In the genomic region with DNA sequence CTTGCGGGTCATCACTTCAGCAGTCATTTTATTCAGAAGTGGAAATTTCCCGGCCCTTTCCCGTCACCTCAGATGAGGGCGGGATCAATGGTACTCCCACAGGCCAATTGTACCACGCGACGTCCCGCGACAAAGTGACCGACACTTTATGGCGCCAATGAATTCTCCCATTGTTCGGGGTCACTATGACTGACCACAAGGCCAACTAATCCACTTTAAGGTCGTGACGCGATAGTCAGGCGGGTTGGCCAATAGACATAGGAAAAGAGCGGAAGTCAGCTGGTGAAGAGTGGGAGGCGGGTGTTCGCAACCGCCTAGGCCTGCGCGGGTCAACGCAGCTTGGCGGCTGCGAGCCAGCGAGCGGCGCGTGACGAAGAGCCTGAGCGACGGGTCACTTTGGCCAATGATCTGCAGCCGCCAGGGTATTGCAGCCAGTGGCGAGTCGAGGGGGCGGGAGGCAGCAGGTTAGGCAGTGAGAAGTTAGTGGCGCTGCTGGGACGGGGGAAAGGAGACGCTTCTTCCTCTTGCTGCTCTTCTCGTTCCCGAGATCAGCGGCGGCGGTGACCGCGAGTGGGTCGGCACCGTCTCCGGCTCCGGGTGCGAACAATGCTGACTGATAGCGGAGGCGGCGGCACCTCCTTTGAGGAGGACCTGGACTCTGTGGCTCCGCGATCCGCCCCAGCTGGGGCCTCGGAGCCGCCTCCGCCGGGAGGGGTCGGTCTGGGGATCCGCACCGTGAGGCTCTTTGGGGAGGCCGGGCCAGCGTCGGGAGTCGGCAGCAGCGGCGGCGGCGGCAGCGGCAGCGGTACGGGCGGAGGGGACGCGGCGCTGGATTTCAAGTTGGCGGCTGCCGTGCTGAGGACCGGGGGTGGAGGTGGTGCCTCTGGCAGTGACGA, we compare ENCODE assay signal across 8 cellular contexts. TPM values are rescaled to one million over a fixed set of nuclear protein-coding genes. Genes with fewer than 3 reads are reported as not detected.
A peak's percentile ranks its signal among the peaks of the same experiment; 100 is the strongest.
DNase-seq lines count a peak whose midpoint lies in the region; ATAC-seq and TF ChIP-seq lines count a peak whose summit lies in the region.

A gene with protein sequence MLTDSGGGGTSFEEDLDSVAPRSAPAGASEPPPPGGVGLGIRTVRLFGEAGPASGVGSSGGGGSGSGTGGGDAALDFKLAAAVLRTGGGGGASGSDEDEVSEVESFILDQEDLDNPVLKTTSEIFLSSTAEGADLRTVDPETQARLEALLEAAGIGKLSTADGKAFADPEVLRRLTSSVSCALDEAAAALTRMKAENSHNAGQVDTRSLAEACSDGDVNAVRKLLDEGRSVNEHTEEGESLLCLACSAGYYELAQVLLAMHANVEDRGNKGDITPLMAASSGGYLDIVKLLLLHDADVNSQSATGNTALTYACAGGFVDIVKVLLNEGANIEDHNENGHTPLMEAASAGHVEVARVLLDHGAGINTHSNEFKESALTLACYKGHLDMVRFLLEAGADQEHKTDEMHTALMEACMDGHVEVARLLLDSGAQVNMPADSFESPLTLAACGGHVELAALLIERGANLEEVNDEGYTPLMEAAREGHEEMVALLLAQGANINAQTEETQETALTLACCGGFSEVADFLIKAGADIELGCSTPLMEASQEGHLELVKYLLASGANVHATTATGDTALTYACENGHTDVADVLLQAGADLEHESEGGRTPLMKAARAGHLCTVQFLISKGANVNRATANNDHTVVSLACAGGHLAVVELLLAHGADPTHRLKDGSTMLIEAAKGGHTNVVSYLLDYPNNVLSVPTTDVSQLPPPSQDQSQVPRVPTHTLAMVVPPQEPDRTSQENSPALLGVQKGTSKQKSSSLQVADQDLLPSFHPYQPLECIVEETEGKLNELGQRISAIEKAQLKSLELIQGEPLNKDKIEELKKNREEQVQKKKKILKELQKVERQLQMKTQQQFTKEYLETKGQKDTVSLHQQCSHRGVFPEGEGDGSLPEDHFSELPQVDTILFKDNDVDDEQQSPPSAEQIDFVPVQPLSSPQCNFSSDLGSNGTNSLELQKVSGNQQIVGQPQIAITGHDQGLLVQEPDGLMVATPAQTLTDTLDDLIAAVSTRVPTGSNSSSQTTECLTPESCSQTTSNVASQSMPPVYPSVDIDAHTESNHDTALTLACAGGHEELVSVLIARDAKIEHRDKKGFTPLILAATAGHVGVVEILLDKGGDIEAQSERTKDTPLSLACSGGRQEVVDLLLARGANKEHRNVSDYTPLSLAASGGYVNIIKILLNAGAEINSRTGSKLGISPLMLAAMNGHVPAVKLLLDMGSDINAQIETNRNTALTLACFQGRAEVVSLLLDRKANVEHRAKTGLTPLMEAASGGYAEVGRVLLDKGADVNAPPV (N-terminal part only) (plus strand): TSS at position 472 of the 896 bp plus-strand sequence. CDS start 135 bp downstream, at position 607.

- H3K27ac ChIP-seq in colonic mucosa = peak within 1 kb of the TSS; percentile 96
- H3K27ac ChIP-seq in layer of hippocampus (ENCODE audit: low read depth, low read length) = peak within 1 kb of the TSS; percentile 99

- H3K36me3 ChIP-seq in BE2C (peaks cover 17% of the 10 kb centered on the region; the same call in 1 of the 2 replicates), colonic mucosa (no peaks in the 10 kb centered on the region)

- intact Hi-C loops in colonic mucosa (cut with DNase I) = no loop called here

- H3K27me3 ChIP-seq in BE2C (no peaks in the 10 kb centered on the region), colonic mucosa (no peaks in the 10 kb centered on the region), layer of hippocampus (ENCODE audit: control insufficient read depth, insufficient read depth, low read length) (no peaks in the 10 kb centered on the region)

- H3K4me3 ChIP-seq in BE2C (ENCODE audit: low read depth, low read length) (peak within 1 kb of the TSS; percentile 99), colonic mucosa (peak within 1 kb of the TSS; percentile 92)

- peak; percentile 99 for DNase-seq in BE2C
- DNase-seq in GM19240 (ENCODE audit: insufficient read length, low spot score) = peak; percentile 53
- DNase-seq in NCI-H526 (lab: John Stamatoyannopoulos, UW) = peak; percentile 100
- DNase-seq in activated CD4-positive, alpha-beta T cell treated with anti-CD3 and anti-CD28 coated beads for 48 hours = peak; percentile 96
- DNase-seq in colonic mucosa = peak; percentile 99
- peak; percentile 98 for DNase-seq in stimulated activated CD4-positive, alpha-beta T cell treated with anti-CD3 and anti-CD28 coated beads, Interleukin-1b, Interleukin-23, amount 100 ng/mL, for 48 hours

- H3K4me1 ChIP-seq in BE2C = no peaks in the 10 kb centered on the region
- H3K4me1 ChIP-seq in colonic mucosa = peaks cover 9% of the 10 kb centered on the region

- peak; percentile 85 for ATAC-seq in HG03460 (IDR thresholded peaks at IDR 0.05; ENCODE audit: unreplicated experiment)

- H3K9me3 ChIP-seq in BE2C (no peaks in the 10 kb centered on the region), colonic mucosa (no peaks in the 10 kb centered on the region)

- no peak for TF ChIP-seq CTCF in BE2C (IDR thresholded peaks at IDR 0.05; ENCODE audit: low read depth, low read length)
- TF ChIP-seq CTCF in colonic mucosa (IDR thresholded peaks at IDR 0.05) = no peak

- H3K9ac ChIP-seq in colonic mucosa (ENCODE audit: low read depth in 2 of 2, low read length in 2 of 2) = peak within 1 kb of the TSS; percentile 97 to 98

RNA-seq across cellular contexts. Expression of the gene that starts here (rescaled TPM):
- polyA plus RNA-seq in BE2C (2012; ENCODE audit: insufficient read depth, insufficient read length, low read depth) = 103 TPM
- 100 to 1,000 TPM; 108 to 115 TPM for total RNA-seq in colonic mucosa

Comparison
In these comparisons a context has a peak if more than half of its experiments do, and no peak if none do; other contexts are left out.
1. Peak in every context shown above with its lines: DNase-seq, ATAC-seq, H3K4me3 ChIP-seq and H3K27ac ChIP-seq.